In the genomic region with DNA sequence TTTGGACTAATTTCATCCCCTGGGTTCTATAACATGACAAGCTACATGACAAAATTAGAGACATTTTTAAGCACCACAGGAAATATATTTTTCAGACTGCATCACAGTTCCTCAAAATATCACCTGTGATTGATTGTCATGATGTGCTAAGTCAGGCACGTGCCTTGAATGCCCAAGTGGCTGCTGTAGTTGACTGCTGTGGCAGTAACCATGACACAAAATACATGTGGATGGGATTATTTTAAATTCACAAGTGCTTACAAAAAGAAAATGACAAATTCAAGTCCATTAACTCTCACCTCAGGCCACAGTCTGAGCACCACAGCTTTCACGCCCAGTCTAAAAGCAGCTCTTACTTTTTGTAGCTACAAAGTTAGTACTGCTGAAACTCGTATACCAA, we compare ENCODE assay signal across 12 cellular contexts. TPM values are rescaled to one million over a fixed set of nuclear protein-coding genes. Genes with fewer than 3 reads are reported as not detected.
DNase-seq lines count a peak whose midpoint lies in the region; ATAC-seq and TF ChIP-seq lines count a peak whose summit lies in the region.
"Had no signal": no experiment of that assay in that cellular context is flagged by ENCODE, and none has a peak within 500 bp of the region (broad histone marks: within the 10 kb centered on the region; RNA-seq: fewer than 3 reads in every experiment).

No MANE protein-coding gene starts in this region.

- H3K9me3 Mint-ChIP-seq in neural progenitor cell, result no peaks in the 10 kb centered on the region

- H3K36me3 Mint-ChIP-seq in neural progenitor cell, result peaks cover 24% of the 10 kb centered on the region

- H3K79me2 ChIP-seq in DOHH2 (ENCODE audit: control insufficient read depth, low read length) (peaks cover 54% of the 10 kb centered on the region), OCI-LY3 (ENCODE audit: low read length) (peaks cover 65% of the 10 kb centered on the region), neural progenitor cell (ENCODE audit: low read depth) (peaks cover 70% of the 10 kb centered on the region)

- H3K27me3 ChIP-seq in DOHH2 (ENCODE audit: control insufficient read depth, low read length) (no peaks in the 10 kb centered on the region), OCI-LY3 (ENCODE audit: low read depth, low read length) (no peaks in the 10 kb centered on the region), left ventricle myocardium inferior (ENCODE audit: low read depth) (no peaks in the 10 kb centered on the region), A673 (replicated peaks; ENCODE audit: insufficient read depth, low read depth, low read length, poor library complexity) (no peaks in the 10 kb centered on the region), neural progenitor cell (no peaks in the 10 kb centered on the region)
- H3K27me3 ChIP-seq: SJSA1, testis had no signal

- H3K4me2 ChIP-seq in DOHH2 (ENCODE audit: low read length) (peak overlapping the region; percentile 66), OCI-LY3 (ENCODE audit: low read length) (peak overlapping the region; percentile 84), neural progenitor cell (no peak overlapping the region)

- peak; percentile 74 for ATAC-seq in GM18909 (IDR thresholded peaks at IDR 0.05; ENCODE audit: poor library complexity, unreplicated experiment)
- ATAC-seq in HG02884 (IDR thresholded peaks at IDR 0.05; ENCODE audit: unreplicated experiment), result peak; percentile 51
- ATAC-seq: mucosa of descending colon had no signal

- POLR2A ChIA-PET in A673 (lab: Charles Lee; ENCODE audit: low non-redundant PET), result no interaction called here

- H3K9me3 ChIP-seq in DOHH2 (ENCODE audit: control insufficient read depth, insufficient read depth, low read length) (no peaks in the 10 kb centered on the region), OCI-LY3 (ENCODE audit: insufficient read depth, low read length) (no peaks in the 10 kb centered on the region), left ventricle myocardium inferior (replicated peaks) (no peaks in the 10 kb centered on the region), A673 (ENCODE audit: low read depth, low read length, poor library complexity, severe bottlenecking) (no peaks in the 10 kb centered on the region), neural progenitor cell (ENCODE audit: low read depth) (no peaks in the 10 kb centered on the region)
- H3K9me3 ChIP-seq: mucosa of descending colon, SJSA1, testis had no signal

- no peak for DNase-seq in HUDEP-2 (lab: John Stamatoyannopoulos, UW; ENCODE audit: unreplicated experiment in 76 of 76)
- no peak for DNase-seq in left ventricle myocardium inferior
- no peak for DNase-seq in A673 (ENCODE audit: low spot score)
- no peak for DNase-seq in neural progenitor cell (ENCODE audit: low spot score)
- DNase-seq: mucosa of descending colon, NCI-H1105 treated with DMSO at 0.1 percent for 48 hours, testis had no signal

- H3K4me3 Mint-ChIP-seq in neural progenitor cell, result no peak overlapping the region

- no peak for TF ChIP-seq CTCF in DOHH2 (IDR thresholded peaks at IDR 0.05; ENCODE audit: low read depth, low read length, poor library complexity, severe bottlenecking)
- TF ChIP-seq CTCF in OCI-LY3 (IDR thresholded peaks at IDR 0.05; ENCODE audit: low read depth, low read length), result no peak
- no peak for TF ChIP-seq CTCF in left ventricle myocardium inferior (IDR thresholded peaks at IDR 0.05; ENCODE audit: borderline replicate concordance)
- no peak for TF ChIP-seq CTCF in A673 (conservative IDR thresholded peaks at IDR 0.05; ENCODE audit: low read depth, low read length)
- TF ChIP-seq CTCF in neural progenitor cell (IDR thresholded peaks at IDR 0.05), result no peak

- intact Hi-C loops in left ventricle myocardium inferior (cut with micrococcal nuclease), result no loop called here
- intact Hi-C loops in A673 (cut with micrococcal nuclease; ENCODE audit: unreplicated experiment), result no loop called here

- BruUV-seq in A673 (replicated peaks; lab: Mats Ljungman, UMichigan), result no TSS peak

- H4K20me1 ChIP-seq in DOHH2 (ENCODE audit: control insufficient read depth, insufficient read depth, low read depth, low read length), result no peaks in the 10 kb centered on the region
- no peaks in the 10 kb centered on the region for H4K20me1 ChIP-seq in OCI-LY3 (ENCODE audit: insufficient read depth, low read length)
- H4K20me1 ChIP-seq in neural progenitor cell (ENCODE audit: low read depth), result peaks cover 23% of the 10 kb centered on the region

- H3K27ac ChIP-seq in DOHH2 (ENCODE audit: low read depth, low read length) (peak overlapping the region; percentile 58), OCI-LY3 (ENCODE audit: low read length) (peak overlapping the region; percentile 97), left ventricle myocardium inferior (replicated peaks) (no peak overlapping the region), A673 (ENCODE audit: low read depth, low read length, poor library complexity, severe bottlenecking) (no peak overlapping the region), neural progenitor cell (no peak overlapping the region)
- H3K27ac ChIP-seq: SJSA1, testis had no signal

- H3K4me1 Mint-ChIP-seq in neural progenitor cell, result no peaks in the 10 kb centered on the region

- peaks cover 13% of the 10 kb centered on the region for H3F3A ChIP-seq in DOHH2 (ENCODE audit: control insufficient read depth, insufficient read depth)
- peaks cover 5% of the 10 kb centered on the region for H3F3A ChIP-seq in neural progenitor cell (ENCODE audit: low read depth)

- H3K9ac ChIP-seq in OCI-LY3 (ENCODE audit: low read length), result peak overlapping the region; percentile 70
- no peak overlapping the region for H3K9ac ChIP-seq in neural progenitor cell

- no peak overlapping the region for H3K27ac Mint-ChIP-seq in neural progenitor cell

- CTCF ChIA-PET in A673 (lab: Charles Lee), result no interaction called here

- H3K4me3 ChIP-seq in DOHH2 (ENCODE audit: low read length) (peak overlapping the region; percentile 44), OCI-LY3 (ENCODE audit: low read length) (peak overlapping the region; percentile 60), left ventricle myocardium inferior (no peak overlapping the region), A673 (ENCODE audit: low read depth, low read length, poor library complexity, severe bottlenecking) (no peak overlapping the region), neural progenitor cell (no peak overlapping the region)
- H3K4me3 ChIP-seq: mucosa of descending colon, SJSA1, testis had no signal

- H3K4me1 ChIP-seq in DOHH2 (ENCODE audit: control insufficient read depth, low read length) (peaks cover 50% of the 10 kb centered on the region), OCI-LY3 (ENCODE audit: low read length) (peaks cover 76% of the 10 kb centered on the region), left ventricle myocardium inferior (peaks cover 19% of the 10 kb centered on the region), A673 (ENCODE audit: insufficient read depth, low read length, poor library complexity, severe bottlenecking) (no peaks in the 10 kb centered on the region), neural progenitor cell (no peaks in the 10 kb centered on the region)
- H3K4me1 ChIP-seq: SJSA1, testis had no signal

- H3K27me3 Mint-ChIP-seq in neural progenitor cell (ENCODE audit: insufficient read depth, low read depth), result peaks cover 2% of the 10 kb centered on the region

- H2AFZ ChIP-seq in OCI-LY3 (ENCODE audit: low read depth, low read length), result no peak overlapping the region
- no peak overlapping the region for H2AFZ ChIP-seq in neural progenitor cell (replicated peaks)

- H3K9me2 ChIP-seq in DOHH2 (replicated peaks; ENCODE audit: control insufficient read depth, low read length), result no peaks in the 10 kb centered on the region

- H3K36me3 ChIP-seq in DOHH2 (ENCODE audit: control insufficient read depth, low read length) (peaks cover 77% of the 10 kb centered on the region), OCI-LY3 (replicated peaks; ENCODE audit: low read depth, low read length) (peaks cover 50% of the 10 kb centered on the region), left ventricle myocardium inferior (peaks cover 44% of the 10 kb centered on the region), A673 (ENCODE audit: insufficient read depth, low read length, poor library complexity, severe bottlenecking) (peaks cover 27% of the 10 kb centered on the region), neural progenitor cell (peaks cover 13% of the 10 kb centered on the region)

RNA-seq across cellular contexts. Expression of gene TNPO3, which starts 45.5 kb away (rescaled TPM):
- total RNA-seq in left ventricle myocardium inferior (32.6 TPM), A673 (2021) (72.7 and 77.8 TPM in 2 replicates), neural progenitor cell (ENCODE audit: low replicate concordance) (88.2 and 96.2 TPM in 2 replicates)

Comparison
In these comparisons a context has a peak if more than half of its experiments do, and no peak if none do; other contexts are left out.
1. H3K27ac ChIP-seq: peak in DOHH2 (single experiment) and OCI-LY3 (single experiment); none in left ventricle myocardium inferior (single experiment), A673 (single experiment) and neural progenitor cell (single experiment).
2. H3K4me3 ChIP-seq: peak in DOHH2 (single experiment) and OCI-LY3 (single experiment); none in left ventricle myocardium inferior (single experiment), A673 (single experiment) and neural progenitor cell (single experiment).